Comparison of ENCODE assay signal across 18 cellular contexts in genomic region chr17:82390860-82391435, GRCh38. TPM values are rescaled to one million over a fixed set of nuclear protein-coding genes. Genes with fewer than 3 reads are reported as not detected.
DNase-seq lines count a peak whose midpoint lies in the region; ATAC-seq, FAIRE-seq and TF ChIP-seq lines count a peak whose summit lies in the region.
"Had no signal": no experiment of that assay in that cellular context is flagged by ENCODE, and none has a peak within 500 bp of the region (broad histone marks: within the 10 kb centered on the region; RNA-seq: fewer than 3 reads in every experiment).

No MANE protein-coding gene starts in this region.

- peaks cover 36% of the 10 kb centered on the region for H3K36me3 Mint-ChIP-seq in stimulated activated memory B cell treated with anti-CD40 and anti-IgM and Interleukin-4, amounts not matched to agents 10 μg/mL and 1 μg/mL and 100 μg/mL, for 72 hours

- ATAC-seq in HepG2 (no peak), right lobe of liver (no peak), RWPE2 (ENCODE audit: low read depth) (no peak), GM21528 (IDR thresholded peaks at IDR 0.05; ENCODE audit: low FRiP score, unreplicated experiment) (no peak)
- peak; percentile 38 for ATAC-seq in stimulated activated memory B cell treated with anti-CD40 and anti-IgM and Interleukin-4, amounts not matched to agents 10 μg/mL and 1 μg/mL and 100 μg/mL, for 72 hours

- TSS peak; percentile 39 for BruUV-seq in HepG2 (replicated peaks; lab: Mats Ljungman, UMichigan)

- no peaks in the 10 kb centered on the region for H4K20me1 ChIP-seq in HepG2 (ENCODE audit: insufficient read depth, low read length)

- no peak for TF ChIP-seq CTCF in HepG2 (CRISPR knock-in tag; IDR thresholded peaks at IDR 0.05)
- no peak for TF ChIP-seq CTCF in right lobe of liver (IDR thresholded peaks at IDR 0.05)
- no peak for TF ChIP-seq CTCF in RWPE2 (IDR thresholded peaks at IDR 0.05; ENCODE audit: poor library complexity, severe bottlenecking)
- no peak for TF ChIP-seq CTCF in coronary artery (IDR thresholded peaks at IDR 0.05)

- H3K4me1 ChIP-seq in HepG2 (ENCODE audit: insufficient read depth, low read length) (peaks cover 11% of the 10 kb centered on the region), right lobe of liver (no peaks in the 10 kb centered on the region), RWPE2 (ENCODE audit: insufficient read depth, poor library complexity, severe bottlenecking) (no peaks in the 10 kb centered on the region)

- in situ Hi-C loops in HepG2 (cut with HindIII; ENCODE audit: extremely low pct_ligation_motif_present, low pct_unique_long_range_greater_than_20kb) = no loop called here

- H3K36me3 ChIP-seq in HepG2 (replicated peaks in 1 of 2; ENCODE audit: control insufficient read depth in 1 of 2, insufficient read depth in 2 of 2, low read length in 2 of 2) (peaks cover 8 to 17% of the 10 kb centered on the region in 2 experiments; a peak in 4 of 5 replicates), right lobe of liver (no peaks in the 10 kb centered on the region), RWPE2 (ENCODE audit: low read depth) (no peaks in the 10 kb centered on the region)

- FAIRE-seq in HepG2 (lab: Jason Lieb, UNC) = no peak
- FAIRE-seq: H1 had no signal

- H3K4me3 Mint-ChIP-seq in stimulated activated memory B cell treated with anti-CD40 and anti-IgM and Interleukin-4, amounts not matched to agents 10 μg/mL and 1 μg/mL and 100 μg/mL, for 72 hours = no peak overlapping the region
- H3K4me3 Mint-ChIP-seq: CD8-positive, alpha-beta memory T cell had no signal

- H3K27ac ChIP-seq in HepG2 (ENCODE audit: extremely low read length, insufficient read depth, low read length) (no peak overlapping the region), right lobe of liver (no peak overlapping the region), RWPE2 (ENCODE audit: poor library complexity, severe bottlenecking) (no peak overlapping the region), coronary artery (no peak overlapping the region)

- no peak overlapping the region for H3K9ac ChIP-seq in HepG2 (ENCODE audit: insufficient read depth, low read depth, low read length)

- no peaks in the 10 kb centered on the region for H3K79me2 ChIP-seq in HepG2 (ENCODE audit: insufficient read depth, low read length)

- peaks cover 11% of the 10 kb centered on the region for H3K4me1 Mint-ChIP-seq in stimulated activated memory B cell treated with anti-CD40 and anti-IgM and Interleukin-4, amounts not matched to agents 10 μg/mL and 1 μg/mL and 100 μg/mL, for 72 hours

- H3K27ac Mint-ChIP-seq in stimulated activated memory B cell treated with anti-CD40 and anti-IgM and Interleukin-4, amounts not matched to agents 10 μg/mL and 1 μg/mL and 100 μg/mL, for 72 hours = no peak overlapping the region
- H3K27ac Mint-ChIP-seq: CD8-positive, alpha-beta memory T cell had no signal

- H3K9me3 Mint-ChIP-seq in stimulated activated memory B cell treated with anti-CD40 and anti-IgM and Interleukin-4, amounts not matched to agents 10 μg/mL and 1 μg/mL and 100 μg/mL, for 72 hours = no peaks in the 10 kb centered on the region
- H3K9me3 Mint-ChIP-seq: CD8-positive, alpha-beta memory T cell had no signal

- TF ChIP-seq POLR2A in HepG2 (IDR thresholded peaks at IDR 0.05; ENCODE audit: insufficient read depth in 1 of 2, low read depth in 2 of 2, low read length in 2 of 2) (no peak), right lobe of liver (IDR thresholded peaks at IDR 0.05) (no peak)

- H2AFZ ChIP-seq in HepG2 (ENCODE audit: low read length) = no peak overlapping the region

- H3K27me3 ChIP-seq in HepG2 (ENCODE audit: control insufficient read depth in 1 of 2, insufficient read depth in 2 of 2, low read length in 2 of 2) (peaks cover 5 to 18% of the 10 kb centered on the region in 2 experiments; a peak in 3 of 5 replicates), right lobe of liver (no peaks in the 10 kb centered on the region), RWPE2 (ENCODE audit: insufficient read depth, poor library complexity, severe bottlenecking) (no peaks in the 10 kb centered on the region)

- no peaks in the 10 kb centered on the region for H3K9me3 ChIP-seq in HepG2 (ENCODE audit: low read length)
- H3K9me3 ChIP-seq in right lobe of liver = no peaks in the 10 kb centered on the region
- H3K9me3 ChIP-seq in RWPE2 (ENCODE audit: severe bottlenecking) = no peaks in the 10 kb centered on the region

- WGBS in HepG2 (ENCODE audit: low lambda C conversion rate) = 91% methylated on average over 11 of the region's 13 CpGs
- WGBS in right lobe of liver (ENCODE audit: insufficient coverage, low coverage, low lambda C conversion rate, missing lambda C conversion rate) = 89% methylated on average over 2 of the region's 13 CpGs

- H3K4me3 ChIP-seq in HepG2 (replicated peaks in 1 of 3; ENCODE audit: insufficient read depth in 1 of 3, low read depth in 2 of 3, low read length in 3 of 3) (no peak overlapping the region), right lobe of liver (no peak overlapping the region), RWPE2 (ENCODE audit: severe bottlenecking) (no peak overlapping the region), coronary artery (no peak overlapping the region)

- intact Hi-C loops in HepG2 (cut with micrococcal nuclease; ENCODE audit: unreplicated experiment) = no loop called here
- intact Hi-C loops in right lobe of liver (cut with DNase I) = no loop called here

- POLR2A ChIA-PET in HepG2 (lab: Yijun Ruan, JAX) = no interaction called here

- no peak for DNase-seq in HepG2 (ENCODE audit: low spot score)
- no peak for DNase-seq in right lobe of liver
- peak; percentile 62 for DNase-seq in RWPE2 (ENCODE audit: low spot score)
- DNase-seq in coronary artery (ENCODE audit: low spot score) = no peak
- DNase-seq: ACHN; C1 segment of cervical spinal cord; CD8-positive, alpha-beta memory T cell; DMS79; NCI-H1417; NCI-H187; NCI-H2107; NCI-H526 treated with DMSO at 0.1 percent for 48 hours; NK-92 treated with Interleukin-12 subunit alpha and Interleukin-12 subunit beta, amount 100 ng/mL, for 24 hours; SIG-M5 had no signal

- H3K4me2 ChIP-seq in HepG2 (ENCODE audit: low read depth, low read length) = no peak overlapping the region

- no peak for TF ChIP-seq RAD21 in HepG2 (CRISPR knock-in tag; IDR thresholded peaks at IDR 0.05)

- peaks cover 8% of the 10 kb centered on the region for H3K27me3 Mint-ChIP-seq in stimulated activated memory B cell treated with anti-CD40 and anti-IgM and Interleukin-4, amounts not matched to agents 10 μg/mL and 1 μg/mL and 100 μg/mL, for 72 hours

- TF ChIP-seq EP300 in HepG2 (IDR thresholded peaks at IDR 0.05; ENCODE audit: low read depth in 2 of 2, low read length in 2 of 2) (no peak), HepG2 (CRISPR knock-in tag; IDR thresholded peaks at IDR 0.05; ENCODE audit: borderline replicate concordance) (no peak)

- CTCF ChIA-PET in HepG2 (lab: Yijun Ruan, JAX; ENCODE audit: low intra/inter-chr PET ratio, low total read pairs) = no interaction called here

RNA-seq across cellular contexts. Expression of gene UTS2R, which starts 19.4 kb away (rescaled TPM):
- total RNA-seq in HepG2 (2016; rRNA removed; fragmentation: Illumina TruSeq; extraction: Trizol) (0.13 TPM in 1 of 2 replicates, not detected in the other), right lobe of liver (not detected)
- total RNA-seq in HepG2 (2016; cell fraction: cytosol; rRNA removed; fragmentation: Illumina TruSeq; extraction: Trizol; ENCODE audit: low read depth) = not detected in 2 replicates
- total RNA-seq in HepG2 (2016; cell fraction: insoluble cytoplasmic fraction; rRNA removed; fragmentation: Illumina TruSeq; extraction: Trizol) = 0.11 TPM in 1 of 2 replicates, not detected in the other
- total RNA-seq in HepG2 (2016; cell fraction: membrane; rRNA removed; fragmentation: Illumina TruSeq; extraction: Trizol) = not detected in 2 replicates
- total RNA-seq in HepG2 (2016; cell fraction: nucleus; rRNA removed; fragmentation: Illumina TruSeq; extraction: Trizol) = 0.38 TPM in 1 of 2 replicates, not detected in the other
- polyA plus RNA-seq in HepG2 (2011; rRNA removed) = 0.10 and 0.15 TPM in 2 replicates
- polyA plus RNA-seq in HepG2 (2011; cell fraction: cytosol; rRNA removed) = 0.08 and 0.12 TPM in 2 replicates
- polyA plus RNA-seq in HepG2 (2011; cell fraction: nucleus; rRNA removed) = 1.7 and 2.2 TPM in 2 replicates
- 0.19 and 0.20 TPM in 2 replicates for polyA plus RNA-seq in HepG2 (2012)
- polyA plus RNA-seq in HepG2 (2016; cell fraction: cytosol; fragmentation: Illumina TruSeq; extraction: Trizol; ENCODE audit: low read depth) = not detected in 2 replicates
- 0.17 TPM in 1 of 2 replicates, not detected in the other for polyA plus RNA-seq in HepG2 (2016; cell fraction: insoluble cytoplasmic fraction; fragmentation: Illumina TruSeq; extraction: Trizol; ENCODE audit: low read depth)
- polyA plus RNA-seq in HepG2 (2016; cell fraction: membrane; fragmentation: Illumina TruSeq; extraction: Trizol; ENCODE audit: low read depth) = not detected in 2 replicates
- not detected in 2 replicates for polyA plus RNA-seq in HepG2 (2016; cell fraction: nucleus; fragmentation: Illumina TruSeq; extraction: Trizol; ENCODE audit: insufficient read depth, low read depth)
- 0.32 TPM in 1 of 2 replicates, not detected in the other for polyA minus RNA-seq in HepG2 (2011; rRNA and poly(A)+ RNA removed; ENCODE audit: low replicate concordance)
- not detected in 2 replicates for polyA minus RNA-seq in HepG2 (2011; cell fraction: cytosol; rRNA and poly(A)+ RNA removed)
- polyA minus RNA-seq in HepG2 (2011; cell fraction: nucleus; rRNA and poly(A)+ RNA removed) = 0.50 TPM in 1 of 2 replicates, not detected in the other
- total RNA-seq: CD8-positive, alpha-beta memory T cell; H1; M059J had no signal
- polyA plus RNA-seq: CD8-positive, alpha-beta memory T cell had no signal

RNA-seq across cellular contexts. Expression of gene HEXD, which starts 27.2 kb away (rescaled TPM):
- total RNA-seq in HepG2 (2016; rRNA removed; fragmentation: Illumina TruSeq; extraction: Trizol) = 12.4 and 22.3 TPM in 2 replicates
- total RNA-seq in HepG2 (2016; cell fraction: cytosol; rRNA removed; fragmentation: Illumina TruSeq; extraction: Trizol; ENCODE audit: low read depth) = 6.5 and 7.4 TPM in 2 replicates
- 9.5 and 21.5 TPM in 2 replicates for total RNA-seq in HepG2 (2016; cell fraction: insoluble cytoplasmic fraction; rRNA removed; fragmentation: Illumina TruSeq; extraction: Trizol)
- total RNA-seq in HepG2 (2016; cell fraction: membrane; rRNA removed; fragmentation: Illumina TruSeq; extraction: Trizol) = 8.1 and 9.0 TPM in 2 replicates
- total RNA-seq in HepG2 (2016; cell fraction: nucleus; rRNA removed; fragmentation: Illumina TruSeq; extraction: Trizol) = 22.1 and 27.5 TPM in 2 replicates
- polyA plus RNA-seq in HepG2 (2011; rRNA removed) = 41.8 and 63.2 TPM in 2 replicates
- 20.9 and 28.4 TPM in 2 replicates for polyA plus RNA-seq in HepG2 (2011; cell fraction: cytosol; rRNA removed)
- polyA plus RNA-seq in HepG2 (2011; cell fraction: nucleus; rRNA removed) = 726 and 860 TPM in 2 replicates
- 33.2 and 40.0 TPM in 2 replicates for polyA plus RNA-seq in HepG2 (2012)
- polyA plus RNA-seq in HepG2 (2016; cell fraction: cytosol; fragmentation: Illumina TruSeq; extraction: Trizol; ENCODE audit: low read depth) = 5.4 and 7.5 TPM in 2 replicates
- 16.9 and 19.6 TPM in 2 replicates for polyA plus RNA-seq in HepG2 (2016; cell fraction: insoluble cytoplasmic fraction; fragmentation: Illumina TruSeq; extraction: Trizol; ENCODE audit: low read depth)
- polyA plus RNA-seq in HepG2 (2016; cell fraction: membrane; fragmentation: Illumina TruSeq; extraction: Trizol; ENCODE audit: low read depth) = 6.9 and 9.6 TPM in 2 replicates
- 83.7 and 89.3 TPM in 2 replicates for polyA plus RNA-seq in HepG2 (2016; cell fraction: nucleus; fragmentation: Illumina TruSeq; extraction: Trizol; ENCODE audit: insufficient read depth, low read depth)
- polyA minus RNA-seq in HepG2 (2011; rRNA and poly(A)+ RNA removed; ENCODE audit: low replicate concordance) = 14.8 and 25.5 TPM in 2 replicates
- 12.8 and 13.5 TPM in 2 replicates for polyA minus RNA-seq in HepG2 (2011; cell fraction: cytosol; rRNA and poly(A)+ RNA removed)
- 52.1 and 55.8 TPM in 2 replicates for polyA minus RNA-seq in HepG2 (2011; cell fraction: nucleus; rRNA and poly(A)+ RNA removed)
- total RNA-seq in right lobe of liver = 10 to 100 TPM in 5 of 6 experiments, 1 to 10 TPM in 1; 9.6 to 30.4 (median 20.2) TPM

RNA-seq across cellular contexts. Expression of gene OGFOD3, which starts 27.4 kb away (rescaled TPM):
- total RNA-seq in HepG2 (2016; rRNA removed; fragmentation: Illumina TruSeq; extraction: Trizol) (19.3 and 42.1 TPM in 2 replicates), right lobe of liver (10 to 100 TPM; 13.5 to 23.4 (median 16.2) TPM)
- 44.1 and 48.5 TPM in 2 replicates for total RNA-seq in HepG2 (2016; cell fraction: cytosol; rRNA removed; fragmentation: Illumina TruSeq; extraction: Trizol; ENCODE audit: low read depth)
- 18.4 and 43.0 TPM in 2 replicates for total RNA-seq in HepG2 (2016; cell fraction: insoluble cytoplasmic fraction; rRNA removed; fragmentation: Illumina TruSeq; extraction: Trizol)
- 47.3 and 50.8 TPM in 2 replicates for total RNA-seq in HepG2 (2016; cell fraction: membrane; rRNA removed; fragmentation: Illumina TruSeq; extraction: Trizol)
- total RNA-seq in HepG2 (2016; cell fraction: nucleus; rRNA removed; fragmentation: Illumina TruSeq; extraction: Trizol) = 29.1 and 32.9 TPM in 2 replicates
- 40.0 and 48.0 TPM in 2 replicates for polyA plus RNA-seq in HepG2 (2011; rRNA removed)
- polyA plus RNA-seq in HepG2 (2011; cell fraction: cytosol; rRNA removed) = 45.1 and 55.2 TPM in 2 replicates
- polyA plus RNA-seq in HepG2 (2011; cell fraction: nucleus; rRNA removed) = 42.8 and 53.8 TPM in 2 replicates
- polyA plus RNA-seq in HepG2 (2012) = 30.1 and 30.6 TPM in 2 replicates
- 22.8 and 30.9 TPM in 2 replicates for polyA plus RNA-seq in HepG2 (2016; cell fraction: cytosol; fragmentation: Illumina TruSeq; extraction: Trizol; ENCODE audit: low read depth)
- 20.3 and 20.6 TPM in 2 replicates for polyA plus RNA-seq in HepG2 (2016; cell fraction: insoluble cytoplasmic fraction; fragmentation: Illumina TruSeq; extraction: Trizol; ENCODE audit: low read depth)
- polyA plus RNA-seq in HepG2 (2016; cell fraction: membrane; fragmentation: Illumina TruSeq; extraction: Trizol; ENCODE audit: low read depth) = 24.3 and 28.8 TPM in 2 replicates
- polyA plus RNA-seq in HepG2 (2016; cell fraction: nucleus; fragmentation: Illumina TruSeq; extraction: Trizol; ENCODE audit: insufficient read depth, low read depth) = 57.8 and 59.9 TPM in 2 replicates
- polyA minus RNA-seq in HepG2 (2011; rRNA and poly(A)+ RNA removed; ENCODE audit: low replicate concordance) = 17.2 and 64.0 TPM in 2 replicates
- 31.0 and 31.1 TPM in 2 replicates for polyA minus RNA-seq in HepG2 (2011; cell fraction: cytosol; rRNA and poly(A)+ RNA removed)
- polyA minus RNA-seq in HepG2 (2011; cell fraction: nucleus; rRNA and poly(A)+ RNA removed) = 16.2 and 18.9 TPM in 2 replicates

RNA-seq across cellular contexts. Expression of gene TEX19, which starts 31.9 kb away (rescaled TPM):
- total RNA-seq in HepG2 (2016; rRNA removed; fragmentation: Illumina TruSeq; extraction: Trizol) (1.3 and 1.8 TPM in 2 replicates), right lobe of liver (not detected)
- total RNA-seq in HepG2 (2016; cell fraction: cytosol; rRNA removed; fragmentation: Illumina TruSeq; extraction: Trizol; ENCODE audit: low read depth) = 0.61 and 0.62 TPM in 2 replicates
- total RNA-seq in HepG2 (2016; cell fraction: insoluble cytoplasmic fraction; rRNA removed; fragmentation: Illumina TruSeq; extraction: Trizol) = 1.6 TPM in 2 replicates
- total RNA-seq in HepG2 (2016; cell fraction: membrane; rRNA removed; fragmentation: Illumina TruSeq; extraction: Trizol) = 1.4 and 1.7 TPM in 2 replicates
- 0.31 and 0.50 TPM in 2 replicates for total RNA-seq in HepG2 (2016; cell fraction: nucleus; rRNA removed; fragmentation: Illumina TruSeq; extraction: Trizol)
- polyA plus RNA-seq in HepG2 (2011; rRNA removed) = 4.9 and 6.0 TPM in 2 replicates
- polyA plus RNA-seq in HepG2 (2011; cell fraction: cytosol; rRNA removed) = 4.4 and 5.4 TPM in 2 replicates
- 1.8 TPM in 2 replicates for polyA plus RNA-seq in HepG2 (2011; cell fraction: nucleus; rRNA removed)
- 3.9 TPM in 2 replicates for polyA plus RNA-seq in HepG2 (2012)
- polyA plus RNA-seq in HepG2 (2016; cell fraction: cytosol; fragmentation: Illumina TruSeq; extraction: Trizol; ENCODE audit: low read depth) = 0.29 and 0.36 TPM in 2 replicates
- 1.2 and 1.6 TPM in 2 replicates for polyA plus RNA-seq in HepG2 (2016; cell fraction: insoluble cytoplasmic fraction; fragmentation: Illumina TruSeq; extraction: Trizol; ENCODE audit: low read depth)
- 0.61 and 0.72 TPM in 2 replicates for polyA plus RNA-seq in HepG2 (2016; cell fraction: membrane; fragmentation: Illumina TruSeq; extraction: Trizol; ENCODE audit: low read depth)
- polyA plus RNA-seq in HepG2 (2016; cell fraction: nucleus; fragmentation: Illumina TruSeq; extraction: Trizol; ENCODE audit: insufficient read depth, low read depth) = 0.55 and 1.4 TPM in 2 replicates
- 1.6 and 8.6 TPM in 2 replicates for polyA minus RNA-seq in HepG2 (2011; rRNA and poly(A)+ RNA removed; ENCODE audit: low replicate concordance)
- 1.8 and 2.5 TPM in 2 replicates for polyA minus RNA-seq in HepG2 (2011; cell fraction: cytosol; rRNA and poly(A)+ RNA removed)
- polyA minus RNA-seq in HepG2 (2011; cell fraction: nucleus; rRNA and poly(A)+ RNA removed) = 0.26 and 0.50 TPM in 2 replicates
- total RNA-seq: CD8-positive, alpha-beta memory T cell had no signal
- polyA plus RNA-seq: CD8-positive, alpha-beta memory T cell had no signal

RNA-seq across cellular contexts. Expression of gene SECTM1, which starts 57.4 kb away (rescaled TPM):
- total RNA-seq in HepG2 (2016; rRNA removed; fragmentation: Illumina TruSeq; extraction: Trizol) = 2.4 and 5.3 TPM in 2 replicates
- total RNA-seq in HepG2 (2016; cell fraction: cytosol; rRNA removed; fragmentation: Illumina TruSeq; extraction: Trizol; ENCODE audit: low read depth) = 3.3 TPM in 2 replicates
- total RNA-seq in HepG2 (2016; cell fraction: insoluble cytoplasmic fraction; rRNA removed; fragmentation: Illumina TruSeq; extraction: Trizol) = 3.0 and 5.5 TPM in 2 replicates
- total RNA-seq in HepG2 (2016; cell fraction: membrane; rRNA removed; fragmentation: Illumina TruSeq; extraction: Trizol) = 3.8 and 5.6 TPM in 2 replicates
- total RNA-seq in HepG2 (2016; cell fraction: nucleus; rRNA removed; fragmentation: Illumina TruSeq; extraction: Trizol) = 6.9 and 7.3 TPM in 2 replicates
- 3.5 and 4.2 TPM in 2 replicates for polyA plus RNA-seq in HepG2 (2011; rRNA removed)
- 2.7 and 4.2 TPM in 2 replicates for polyA plus RNA-seq in HepG2 (2011; cell fraction: cytosol; rRNA removed)
- polyA plus RNA-seq in HepG2 (2011; cell fraction: nucleus; rRNA removed) = 6.7 and 7.1 TPM in 2 replicates
- 5.0 and 7.2 TPM in 2 replicates for polyA plus RNA-seq in HepG2 (2012)
- polyA plus RNA-seq in HepG2 (2016; cell fraction: cytosol; fragmentation: Illumina TruSeq; extraction: Trizol; ENCODE audit: low read depth) = 2.6 and 3.4 TPM in 2 replicates
- polyA plus RNA-seq in HepG2 (2016; cell fraction: insoluble cytoplasmic fraction; fragmentation: Illumina TruSeq; extraction: Trizol; ENCODE audit: low read depth) = 4.0 and 4.2 TPM in 2 replicates
- 4.3 and 4.7 TPM in 2 replicates for polyA plus RNA-seq in HepG2 (2016; cell fraction: membrane; fragmentation: Illumina TruSeq; extraction: Trizol; ENCODE audit: low read depth)
- polyA plus RNA-seq in HepG2 (2016; cell fraction: nucleus; fragmentation: Illumina TruSeq; extraction: Trizol; ENCODE audit: insufficient read depth, low read depth) = 5.1 and 5.5 TPM in 2 replicates
- 8.8 and 15.0 TPM in 2 replicates for polyA minus RNA-seq in HepG2 (2011; rRNA and poly(A)+ RNA removed; ENCODE audit: low replicate concordance)
- 1.9 and 2.6 TPM in 2 replicates for polyA minus RNA-seq in HepG2 (2011; cell fraction: cytosol; rRNA and poly(A)+ RNA removed)
- 5.0 and 7.3 TPM in 2 replicates for polyA minus RNA-seq in HepG2 (2011; cell fraction: nucleus; rRNA and poly(A)+ RNA removed)
- 1 to 10 TPM; 3.9 to 7.4 (median 5.8) TPM for total RNA-seq in right lobe of liver
